25 cellular contexts compared by ENCODE assay signal in genomic region chr16:66175058-66175457, GRCh38.
"Had no signal": no experiment of that assay in that cellular context is flagged by ENCODE, and none has a peak within 500 bp of the region (broad histone marks: within the 10 kb centered on the region; RNA-seq: fewer than 3 reads in every experiment).

No MANE protein-coding gene starts in this region.

- H3K4me3 ChIP-seq: dorsolateral prefrontal cortex, esophagus squamous epithelium, gastroesophageal sphincter, heart right ventricle, lung, mucosa of descending colon, sigmoid colon, thoracic aorta, vagina had no signal

- H3K9me3 ChIP-seq: mucosa of descending colon, thoracic aorta, vagina had no signal

- H3K27ac Mint-ChIP-seq: activated CD8-positive, alpha-beta T cell treated with anti-CD3 and anti-CD28 coated beads for 36 hours; activated naive CD4-positive, alpha-beta T cell treated with anti-CD3 and anti-CD28 coated beads, Interleukin-2, amount 50 U/mL, for 72 hours; activated T-helper 17 cell treated with anti-CD3 and anti-CD28 coated beads, Interleukin-2, amount 50 U/mL, for 72 hours; stimulated activated naive B cell treated with anti-CD40 and anti-IgM and Interleukin-4, amounts not matched to agents 10 μg/mL and 1 μg/mL and 100 μg/mL, for 72 hours; T-helper 17 cell; type B pancreatic cell had no signal

- H3K4me1 ChIP-seq: esophagus squamous epithelium, gastroesophageal sphincter, heart right ventricle, sigmoid colon, vagina had no signal

- H3K4me1 Mint-ChIP-seq: activated T-helper 17 cell treated with anti-CD3 and anti-CD28 coated beads, Interleukin-2, amount 50 U/mL, for 72 hours; T-helper 17 cell had no signal

- ATAC-seq: activated CD8-positive, alpha-beta T cell treated with anti-CD3 and anti-CD28 coated beads for 36 hours; activated naive CD4-positive, alpha-beta T cell treated with anti-CD3 and anti-CD28 coated beads, Interleukin-2, amount 50 U/mL, for 72 hours; activated T-helper 17 cell treated with anti-CD3 and anti-CD28 coated beads, Interleukin-2, amount 50 U/mL, for 72 hours; gastroesophageal sphincter; heart right ventricle; mucosa of descending colon; stimulated activated naive B cell treated with anti-CD40 and anti-IgM and Interleukin-4, amounts not matched to agents 10 μg/mL and 1 μg/mL and 100 μg/mL, for 72 hours; T-helper 17 cell had no signal

- H3K27ac ChIP-seq: brain microvascular endothelial cell, dorsolateral prefrontal cortex, esophagus squamous epithelium, gastroesophageal sphincter, heart right ventricle, sigmoid colon, thoracic aorta, vagina had no signal

- H3K36me3 ChIP-seq: brain microvascular endothelial cell, esophagus squamous epithelium, gastroesophageal sphincter, heart right ventricle, sigmoid colon, thoracic aorta, vagina had no signal

- DNase-seq: activated CD4-positive, alpha-beta T cell treated with anti-CD3 and anti-CD28 coated beads for 48 hours; activated CD4-positive, CD25-positive, alpha-beta regulatory T cell; activated CD8-positive, alpha-beta T cell treated with anti-CD3 and anti-CD28 coated beads for 36 hours; activated T-cell treated with anti-CD3 and anti-CD28 coated beads, Interleukin-2, amount 50 U/mL, for 1 hour; aorta; brain microvascular endothelial cell; central memory CD4-positive, alpha-beta T cell; dorsolateral prefrontal cortex; esophagus squamous epithelium; heart right ventricle; mucosa of descending colon; posterior cingulate gyrus; sigmoid colon; stimulated activated CD4-positive, alpha-beta T cell treated with anti-CD3 and anti-CD28 coated beads, Interleukin-2, amount 100 ng/mL, for 48 hours; stimulated activated CD8-positive, alpha-beta memory T cell treated with anti-CD3 and anti-CD28 coated beads, Interleukin-4, amount 100 ng/mL, for 48 hours; stimulated activated naive B cell treated with anti-CD40 and anti-IgM and Interleukin-4, amounts not matched to agents 10 μg/mL and 1 μg/mL and 100 μg/mL, for 72 hours; SW 1271; T-helper 17 cell had no signal

- H3K36me3 Mint-ChIP-seq: type B pancreatic cell had no signal

- H3K4me3 Mint-ChIP-seq: activated CD8-positive, alpha-beta T cell treated with anti-CD3 and anti-CD28 coated beads for 36 hours; activated T-helper 17 cell treated with anti-CD3 and anti-CD28 coated beads, Interleukin-2, amount 50 U/mL, for 72 hours; stimulated activated naive B cell treated with anti-CD40 and anti-IgM and Interleukin-4, amounts not matched to agents 10 μg/mL and 1 μg/mL and 100 μg/mL, for 72 hours; T-helper 17 cell; type B pancreatic cell had no signal

- H3K27me3 ChIP-seq: brain microvascular endothelial cell, dorsolateral prefrontal cortex, esophagus squamous epithelium, gastroesophageal sphincter, heart right ventricle, sigmoid colon, vagina had no signal
